ENCODE assay signal across 8 cellular contexts in genomic region chr2:96868555-96869280, GRCh38. TPM values are rescaled to one million over a fixed set of nuclear protein-coding genes. Genes with fewer than 3 reads are reported as not detected.
DNase-seq lines count a peak whose midpoint lies in the region; ATAC-seq and TF ChIP-seq lines count a peak whose summit lies in the region.

No MANE protein-coding gene starts in this region.

- H2AFZ ChIP-seq in SU-DHL-6 (ENCODE audit: low read depth, low read length, severe bottlenecking) = no peak overlapping the region
- H2AFZ ChIP-seq in hepatocyte = peak overlapping the region; percentile 91

- H4K20me1 ChIP-seq in SU-DHL-6 (ENCODE audit: low read depth, low read length) (no peaks in the 10 kb centered on the region), hepatocyte (ENCODE audit: insufficient read depth, poor library complexity, severe bottlenecking) (peaks cover 43% of the 10 kb centered on the region)

- in situ Hi-C loops in astrocyte of the spinal cord (cut with HindIII; ENCODE audit: low sequenced_read_pairs) = no loop called here

- H3K4me2 ChIP-seq in SU-DHL-6 (ENCODE audit: low read depth, low read length, poor library complexity, severe bottlenecking) (peak overlapping the region; percentile 63), hepatocyte (peak overlapping the region; percentile 99)

- H3K27ac ChIP-seq in SU-DHL-6 (ENCODE audit: low read depth, low read length) (no peak overlapping the region), hepatocyte (peak overlapping the region; percentile 100)

- H3K36me3 ChIP-seq in SU-DHL-6 (ENCODE audit: low read length) (no peaks in the 10 kb centered on the region), hepatocyte (replicated peaks; ENCODE audit: insufficient read depth, low read depth) (no peaks in the 10 kb centered on the region)

- ATAC-seq in GM19455 (IDR thresholded peaks at IDR 0.05; ENCODE audit: unreplicated experiment) (peak; percentile 47), HG02571 (IDR thresholded peaks at IDR 0.05; ENCODE audit: unreplicated experiment) (no peak)

- peak overlapping the region; percentile 70 for H3K4me3 ChIP-seq in LNCaP clone FGC (ENCODE audit: low read depth, low read length)
- peak overlapping the region; percentile 37 for H3K4me3 ChIP-seq in SU-DHL-6 (ENCODE audit: insufficient read depth, low read length, poor library complexity, severe bottlenecking)
- H3K4me3 ChIP-seq in astrocyte of the spinal cord (ENCODE audit: low read depth, low read length) = peak overlapping the region; percentile 73
- H3K4me3 ChIP-seq in hepatocyte = peak overlapping the region; percentile 100

- TF ChIP-seq CTCF in LNCaP clone FGC (IDR thresholded peaks at IDR 0.05; ENCODE audit: control insufficient read depth, extremely low read depth, insufficient read depth) (peak; percentile 62), SU-DHL-6 (IDR thresholded peaks at IDR 0.05; ENCODE audit: insufficient read depth, low read length, poor library complexity, severe bottlenecking) (peak; percentile 64), astrocyte of the spinal cord (IDR thresholded peaks at IDR 0.05; ENCODE audit: low read depth, low read length) (peak; percentile 62), hepatocyte (IDR thresholded peaks at IDR 0.05; ENCODE audit: poor library complexity) (peak; percentile 76)

- DNase-seq in COLO668 (lab: John Stamatoyannopoulos, UW; ENCODE audit: unreplicated experiment) = peak; percentile 83
- no peak for DNase-seq in LNCaP clone FGC (ENCODE audit: low read depth)
- peak; percentile 91 for DNase-seq in astrocyte of the spinal cord (ENCODE audit: low read depth, low spot score)
- peak; percentile 94 for DNase-seq in hepatocyte (ENCODE audit: low spot score)
- DNase-seq in putamen (ENCODE audit: low spot score) = peak; percentile 78

- 1% methylated on average over 14 of the region's 76 CpGs for WGBS in hepatocyte (ENCODE audit: low lambda C conversion rate, missing lambda C conversion rate)

- H3K9me2 ChIP-seq in SU-DHL-6 (replicated peaks; ENCODE audit: insufficient read depth, low read length) (no peaks in the 10 kb centered on the region), hepatocyte (replicated peaks; ENCODE audit: insufficient read depth) (no peaks in the 10 kb centered on the region)

- H3K27me3 ChIP-seq in SU-DHL-6 (ENCODE audit: low read length) (no peaks in the 10 kb centered on the region), hepatocyte (no peaks in the 10 kb centered on the region)

- H3K9me3 ChIP-seq in SU-DHL-6 (ENCODE audit: insufficient read depth, low read length) = no peaks in the 10 kb centered on the region
- H3K9me3 ChIP-seq in hepatocyte (ENCODE audit: low read depth) = no peaks in the 10 kb centered on the region

- H3K79me2 ChIP-seq in SU-DHL-6 (ENCODE audit: insufficient read depth, low read length) (no peaks in the 10 kb centered on the region), hepatocyte (peaks cover 57% of the 10 kb centered on the region)

- H3K4me1 ChIP-seq in hepatocyte (ENCODE audit: insufficient read depth) = peaks cover 32% of the 10 kb centered on the region

- no peaks in the 10 kb centered on the region for H3F3A ChIP-seq in SU-DHL-6 (ENCODE audit: insufficient read depth)

- peak overlapping the region; percentile 29; the same call in 1 of the 2 replicates for H3K9ac ChIP-seq in SU-DHL-6 (ENCODE audit: low read length)

RNA-seq across cellular contexts. Expression of gene SEMA4C, which starts 1.2 kb away (rescaled TPM):
- 30.2 and 37.5 TPM in 2 replicates for total RNA-seq in hepatocyte
- 28.6 and 33.4 TPM in 2 replicates for polyA plus RNA-seq in hepatocyte

RNA-seq across cellular contexts. Expression of gene ANKRD39, which starts 10.9 kb away (rescaled TPM):
- total RNA-seq in hepatocyte = 9.0 and 13.6 TPM in 2 replicates
- polyA plus RNA-seq in hepatocyte = 25.6 and 34.9 TPM in 2 replicates

RNA-seq across cellular contexts. Expression of gene ANKRD23, which starts 24.9 kb away (rescaled TPM):
- 1.8 and 2.0 TPM in 2 replicates for total RNA-seq in hepatocyte
- 4.4 and 4.7 TPM in 2 replicates for polyA plus RNA-seq in hepatocyte

RNA-seq across cellular contexts. Expression of gene CNNM3, which starts 52.6 kb away (rescaled TPM):
- total RNA-seq in hepatocyte = 17.0 and 17.1 TPM in 2 replicates
- polyA plus RNA-seq in hepatocyte = 23.7 and 25.8 TPM in 2 replicates

Comparison
In these comparisons a context has a peak if more than half of its experiments do, and no peak if none do; other contexts are left out.
1. H3K4me3 ChIP-seq: peak in every context shown above with its lines; median percentile 100 in hepatocyte; 73 in astrocyte of the spinal cord; 70 in LNCaP clone FGC; 37 in SU-DHL-6.